Comparison of ENCODE assay signal across 1 cellular context in the genomic region with DNA sequence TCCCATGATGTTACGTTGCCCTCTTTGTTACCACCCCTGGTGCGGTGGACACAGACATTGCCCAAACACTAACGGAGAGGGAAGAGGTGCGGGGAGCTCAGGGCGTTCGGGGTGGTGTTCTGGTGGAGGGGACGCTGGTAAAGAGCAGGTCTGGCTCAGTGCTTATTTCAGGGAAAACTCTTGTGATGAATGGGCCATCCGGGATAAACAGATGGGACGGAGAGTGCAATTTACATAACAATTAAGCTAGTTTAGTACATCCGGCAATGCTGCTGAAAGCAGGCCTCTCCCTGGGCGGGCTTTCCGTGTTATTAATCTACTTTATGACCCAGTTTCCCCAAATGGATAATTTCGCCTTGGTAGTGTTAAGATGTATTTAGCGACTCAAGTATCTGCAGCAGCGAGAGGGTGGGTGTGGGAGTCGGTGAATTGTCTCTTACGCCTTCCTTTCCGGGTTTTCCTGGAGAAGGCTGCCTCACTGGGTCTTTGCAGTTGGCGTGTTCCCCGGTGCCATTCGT.
TF ChIP-seq lines count a peak whose summit lies in the region.

No MANE protein-coding gene starts in this region.

TF ChIP-seq in HepG2, 621 proteins besides CTCF, POLR2A, EP300 and RAD21:
- TF ChIP-seq ZNF136 (CRISPR knock-in tag; IDR thresholded peaks at IDR 0.05; ENCODE audit: low read depth) (no peak), ZNF296 (CRISPR knock-in tag; conservative IDR thresholded peaks at IDR 0.05) (no peak), GMEB2 (CRISPR knock-in tag; IDR thresholded peaks at IDR 0.05; ENCODE audit: low read depth) (no peak), ZNF788 (CRISPR knock-in tag; IDR thresholded peaks at IDR 0.05; ENCODE audit: borderline replicate concordance) (no peak)
